In genomic region chr3:103662591-103662990, GRCh38 we compare ENCODE assay signal across 28 cellular contexts.
"Had no signal": no experiment of that assay in that cellular context is flagged by ENCODE, and none has a peak within 500 bp of the region (broad histone marks: within the 10 kb centered on the region; RNA-seq: fewer than 3 reads in every experiment).

No MANE protein-coding gene starts in this region.

- DNase-seq: colonic mucosa; cortex of kidney; dermis blood vessel endothelial cell; dorsolateral prefrontal cortex; effector CD4-positive, alpha-beta T cell; effector CD8-positive, alpha-beta T cell; effector memory CD4-positive, alpha-beta T cell; effector memory CD8-positive, alpha-beta T cell; endodermal cell; erythroblast; esophagus squamous epithelium; foreskin fibroblast; foreskin keratinocyte; foreskin melanocyte; gastrocnemius medialis; glutamatergic neuron; head of caudate nucleus; heart left ventricle; heart right ventricle had no signal

- H3K9me3 ChIP-seq: colonic mucosa, esophagus muscularis mucosa, esophagus squamous epithelium, gastrocnemius medialis, gastroesophageal sphincter, heart left ventricle, heart right ventricle had no signal

- ATAC-seq: effector memory CD8-positive, alpha-beta T cell; esophagus mucosa; foreskin keratinocyte; gastrocnemius medialis; gastroesophageal sphincter; heart left ventricle; heart right ventricle had no signal

- H3K4me3 ChIP-seq: colonic mucosa, coronary artery, dorsolateral prefrontal cortex, esophagus muscularis mucosa, esophagus squamous epithelium, gastrocnemius medialis, gastroesophageal sphincter, heart left ventricle, heart right ventricle had no signal

- H3K27ac ChIP-seq: colonic mucosa, coronary artery, dorsolateral prefrontal cortex, epithelial cell of prostate, esophagus muscularis mucosa, esophagus squamous epithelium, foreskin keratinocyte, gastrocnemius medialis, gastroesophageal sphincter, heart left ventricle, heart right ventricle had no signal

- H3K27me3 ChIP-seq: colonic mucosa, esophagus muscularis mucosa, esophagus squamous epithelium, foreskin keratinocyte, gastrocnemius medialis, gastroesophageal sphincter, heart left ventricle, heart right ventricle had no signal

- H3K36me3 ChIP-seq: colonic mucosa, esophagus muscularis mucosa, esophagus squamous epithelium, gastrocnemius medialis, gastroesophageal sphincter, heart left ventricle, heart right ventricle had no signal

- H3K4me1 ChIP-seq: colonic mucosa, esophagus muscularis mucosa, esophagus squamous epithelium, foreskin keratinocyte, gastrocnemius medialis, gastroesophageal sphincter, heart left ventricle, heart right ventricle had no signal

- FAIRE-seq: colon, endometrium, endothelial cell of umbilical vein, frontal cortex had no signal
